ENCODE assay signal across 23 cellular contexts in genomic region chr14:74457511-74457910, GRCh38. TPM values are rescaled to one million over a fixed set of nuclear protein-coding genes. Genes with fewer than 3 reads are reported as not detected.
DNase-seq lines count a peak whose midpoint lies in the region; ATAC-seq, FAIRE-seq and TF ChIP-seq lines count a peak whose summit lies in the region.
"Had no signal": no experiment of that assay in that cellular context is flagged by ENCODE, and none has a peak within 500 bp of the region (broad histone marks: within the 10 kb centered on the region; RNA-seq: fewer than 3 reads in every experiment).

No MANE protein-coding gene starts in this region.

- ATAC-seq in GM18519 (IDR thresholded peaks at IDR 0.05; ENCODE audit: low FRiP score, unreplicated experiment) (no peak), HG03095 (IDR thresholded peaks at IDR 0.05; ENCODE audit: unreplicated experiment) (no peak)
- ATAC-seq: CD8-positive, alpha-beta T cell; GM12878; SK-N-SH treated with all-trans-retinoic acid at 6 μM for 48 hours had no signal

- H4K91ac ChIP-seq in H9 (ENCODE audit: insufficient read length, low read depth, low read length): no peak overlapping the region

- H3K9me3 ChIP-seq in H9 (ENCODE audit: control insufficient read depth, low read depth, low read length): no peaks in the 10 kb centered on the region
- H3K9me3 ChIP-seq in mammary epithelial cell (replicated peaks; ENCODE audit: insufficient read depth, low read length): no peaks in the 10 kb centered on the region
- H3K9me3 ChIP-seq: Peyer's patch had no signal

- H2BK15ac ChIP-seq in H9 (ENCODE audit: low read depth, low read length) (no peak overlapping the region), mesendoderm (replicated peaks; ENCODE audit: low read depth) (no peak overlapping the region)

- H3K27me3 ChIP-seq in H9 (ENCODE audit: insufficient read depth, low read length) (no peaks in the 10 kb centered on the region), mesendoderm (ENCODE audit: insufficient read depth, low read length, poor library complexity) (no peaks in the 10 kb centered on the region), mammary epithelial cell (ENCODE audit: insufficient read depth, low read length) (no peaks in the 10 kb centered on the region)
- H3K27me3 ChIP-seq: Peyer's patch had no signal

- H3K36me3 ChIP-seq in mesendoderm (ENCODE audit: control insufficient read depth, insufficient read depth, low read length) (no peaks in the 10 kb centered on the region), mammary epithelial cell (ENCODE audit: insufficient read depth, low read length) (no peaks in the 10 kb centered on the region)
- H3K36me3 ChIP-seq: Peyer's patch had no signal

- peaks cover 11 to 20% (median 16%) of the 10 kb centered on the region in 3 experiments; a peak in 6 of 7 replicates for H3K36me3 Mint-ChIP-seq in H9 (ENCODE audit: insufficient read depth in 1 of 3, low read depth in 3 of 3)
- H3K36me3 Mint-ChIP-seq: CD8-positive, alpha-beta T cell had no signal

- peaks cover 5 to 21% of the 10 kb centered on the region in 2 experiments for H3K4me1 Mint-ChIP-seq in H9

- H3K27ac ChIP-seq in H9 (ENCODE audit: insufficient read length, low read depth, low read length): no peak overlapping the region
- H3K27ac ChIP-seq in mesendoderm (ENCODE audit: low read depth, low read length): no peak overlapping the region
- H3K27ac ChIP-seq in mammary epithelial cell (ENCODE audit: insufficient read depth, low read depth, low read length): no peak overlapping the region
- H3K27ac ChIP-seq: KMS-11, Peyer's patch had no signal

- H3K27ac Mint-ChIP-seq in H9: peak overlapping the region in 2 of 3 experiments; percentile 20 to 62; a peak in 2 of 7 replicates
- H3K27ac Mint-ChIP-seq: CD8-positive, alpha-beta T cell; GM23338 had no signal

- H2BK5ac ChIP-seq in H9 (ENCODE audit: insufficient read length, low read length) (no peak overlapping the region), mesendoderm (ENCODE audit: low read length) (no peak overlapping the region)

- no peak overlapping the region for H3K18ac ChIP-seq in H9 (ENCODE audit: insufficient read length, low read depth, low read length)
- H3K18ac ChIP-seq in mesendoderm (ENCODE audit: low read length): no peak overlapping the region

- H3K9ac ChIP-seq in H9 (ENCODE audit: extremely low read depth, insufficient read length, low read length) (no peak overlapping the region), mesendoderm (ENCODE audit: low read length) (no peak overlapping the region), mammary epithelial cell (ENCODE audit: insufficient read depth, low read length) (no peak overlapping the region)
- H3K9ac ChIP-seq: KMS-11 had no signal

- H4K20me1 ChIP-seq in H9 (ENCODE audit: control insufficient read depth, insufficient read depth, insufficient read length) (no peaks in the 10 kb centered on the region), mammary epithelial cell (ENCODE audit: insufficient read depth, low read length) (no peaks in the 10 kb centered on the region)

- TF ChIP-seq CTCF in H9 (conservative IDR thresholded peaks at IDR 0.05): no peak
- TF ChIP-seq CTCF in mammary epithelial cell (conservative IDR thresholded peaks at IDR 0.05 in 1 of 2, IDR thresholded peaks at IDR 0.05 in 1 of 2; ENCODE audit: extremely low read depth in 1 of 2, insufficient read depth in 1 of 2, low read depth in 1 of 2, low read length in 2 of 2): no peak

- H3K9me3 Mint-ChIP-seq in H9: peaks cover 18 to 22% of the 10 kb centered on the region in 2 experiments

- peaks cover 3% of the 10 kb centered on the region for H3K27me3 Mint-ChIP-seq in H9 (ENCODE audit: low read depth)

- no TSS peak for BruUV-seq in mammary epithelial cell (replicated peaks; lab: Mats Ljungman, UMichigan)

- intact Hi-C loops in mammary epithelial cell (cut with micrococcal nuclease): no loop called here

- H2AK5ac ChIP-seq in H9 (ENCODE audit: insufficient read length, low read length): no peak overlapping the region
- H2AK5ac ChIP-seq in mesendoderm (ENCODE audit: low read length): no peak overlapping the region

- DNase-seq in D341Med (ENCODE audit: low spot score) (peak; percentile 69), H9 (no peak), NCI-H82 treated with DMSO at 0.1 percent for 48 hours (lab: John Stamatoyannopoulos, UW; ENCODE audit: unreplicated experiment) (peak; percentile 89), mesendoderm (no peak), H54 (ENCODE audit: insufficient read length, low spot score) (no peak), mammary epithelial cell (no peak)
- DNase-seq: C1 segment of cervical spinal cord; CD8-positive, alpha-beta T cell; IMR-90; NCI-H1105; NCI-H146; NCI-H2029; NCI-H748 treated with DMSO at 0.1 percent for 48 hours; Peyer's patch had no signal

- H2AFZ ChIP-seq in H9 (ENCODE audit: low read length) (no peak overlapping the region), mammary epithelial cell (ENCODE audit: low read depth, low read length) (no peak overlapping the region)
- H2AFZ ChIP-seq: GM23338 had no signal

- no peak for TF ChIP-seq POLR2A in H54 (IDR thresholded peaks at IDR 0.05; ENCODE audit: low read depth, low read length)

- no peak overlapping the region for H3K4me3 ChIP-seq in mesendoderm (ENCODE audit: low read length)
- no peak overlapping the region for H3K4me3 ChIP-seq in mammary epithelial cell (replicated peaks in 1 of 3; ENCODE audit: insufficient read depth in 1 of 3, low read depth in 2 of 3, low read length in 3 of 3)
- H3K4me3 ChIP-seq: GM12878, GM23338, Peyer's patch had no signal

- H3K4ac ChIP-seq in H9 (ENCODE audit: low read depth, low read length) (no peak overlapping the region), mesendoderm (ENCODE audit: low read depth, low read length) (no peak overlapping the region)

- WGBS in H9 (ENCODE audit: extremely low coverage, insufficient read length, low lambda C conversion rate): no CpG with 5 or more reads among the region's 4 CpGs
- WGBS in mesendoderm (ENCODE audit: extremely low coverage, insufficient coverage, low lambda C conversion rate): no CpG with 5 or more reads among the region's 4 CpGs
- 100% methylated on average over 3 of the region's 4 CpGs for WGBS in mammary epithelial cell (ENCODE audit: low coverage, missing lambda C conversion rate)

- H4K8ac ChIP-seq in H9 (replicated peaks; ENCODE audit: insufficient read length, low read depth, low read length) (no peak overlapping the region), mesendoderm (ENCODE audit: low read depth, low read length) (no peak overlapping the region)

- no peaks in the 10 kb centered on the region for H3K79me1 ChIP-seq in H9 (ENCODE audit: insufficient read depth, low read depth, low read length, poor library complexity, severe bottlenecking)
- H3K79me1 ChIP-seq in mesendoderm (ENCODE audit: low read length): no peaks in the 10 kb centered on the region

- in situ Hi-C loops in mammary epithelial cell (cut with MboI; ENCODE audit: low sequenced_read_pairs in 2 of 2): no loop called here

- H2BK12ac ChIP-seq in H9 (ENCODE audit: insufficient read length, low read depth, low read length): no peak overlapping the region

- H3K23me2 ChIP-seq in H9 (ENCODE audit: insufficient read length, low read depth, low read length, poor library complexity, severe bottlenecking): no peaks in the 10 kb centered on the region

- H3T11ph ChIP-seq in H9 (ENCODE audit: low read length): no peak overlapping the region

- no peak for FAIRE-seq in H54 (lab: Jason Lieb, UNC)
- FAIRE-seq: GM12878 had no signal

- H3K79me2 ChIP-seq in H9 (ENCODE audit: insufficient read depth, low read length): no peaks in the 10 kb centered on the region
- no peaks in the 10 kb centered on the region for H3K79me2 ChIP-seq in mesendoderm (ENCODE audit: control insufficient read depth, insufficient read depth, low read length)
- H3K79me2 ChIP-seq in mammary epithelial cell (ENCODE audit: insufficient read depth, low read length): no peaks in the 10 kb centered on the region

- no peak overlapping the region for H2BK20ac ChIP-seq in H9 (ENCODE audit: low read depth, low read length, poor library complexity, severe bottlenecking)

- CTCF ChIA-PET in mammary epithelial cell (lab: Charles Lee; ENCODE audit: low non-redundant PET): interaction anchor here (0.5 kb wide), 1 partner anchor 27 kb away, joined by 8 read pairs; no protein-coding TSS in a partner anchor

- H3K23ac ChIP-seq in H9 (ENCODE audit: insufficient read length, low read depth, low read length): no peak overlapping the region
- no peak overlapping the region for H3K23ac ChIP-seq in mesendoderm (ENCODE audit: low read length)

- H3K4me2 ChIP-seq in H9 (ENCODE audit: insufficient read depth, insufficient read length, low read length) (no peak overlapping the region), mesendoderm (ENCODE audit: low read length) (no peak overlapping the region), mammary epithelial cell (ENCODE audit: insufficient read depth, low read depth, low read length) (no peak overlapping the region)
- H3K4me2 ChIP-seq: GM23338, KMS-11 had no signal

- H3K14ac ChIP-seq in H9 (ENCODE audit: insufficient read depth, low read length): no peak overlapping the region

- dilution Hi-C loops in mammary epithelial cell (cut with HindIII; ENCODE audit: low sequenced_read_pairs): no loop called here

- H4K5ac ChIP-seq in H9 (ENCODE audit: insufficient read length, low read depth, low read length) (no peak overlapping the region), mesendoderm (ENCODE audit: low read length) (no peak overlapping the region)

- no peak overlapping the region for H3K56ac ChIP-seq in H9 (ENCODE audit: insufficient read length, low read depth, low read length)
- H3K56ac ChIP-seq in mesendoderm (ENCODE audit: low read length): peak overlapping the region; percentile 9

- H2BK120ac ChIP-seq in H9 (ENCODE audit: low read depth, low read length, poor library complexity, severe bottlenecking): no peak overlapping the region
- H2BK120ac ChIP-seq in mesendoderm (ENCODE audit: low read depth, low read length): no peak overlapping the region

- no peak overlapping the region for H3K4me3 Mint-ChIP-seq in H9
- H3K4me3 Mint-ChIP-seq: CD8-positive, alpha-beta T cell; GM23338 had no signal

- H3K4me1 ChIP-seq in H9 (ENCODE audit: insufficient read depth, low read length) (no peaks in the 10 kb centered on the region), mesendoderm (ENCODE audit: control insufficient read depth, low read depth, low read length) (no peaks in the 10 kb centered on the region), mammary epithelial cell (ENCODE audit: insufficient read depth, low read length) (no peaks in the 10 kb centered on the region)
- H3K4me1 ChIP-seq: Peyer's patch had no signal

RNA-seq across cellular contexts. Expression of gene SYNDIG1L, which starts 31.5 kb away (rescaled TPM):
- 0.22 and 0.33 TPM in 2 replicates for total RNA-seq in H9 (2021)
- polyA plus RNA-seq in mesendoderm (2013, experiment 1 of 2): 0.37 TPM
- 0.34 TPM for polyA plus RNA-seq in mesendoderm (2013, experiment 2 of 2)
- not detected for total RNA-seq in mammary epithelial cell
- polyA plus RNA-seq in mammary epithelial cell: not detected
- polyA minus RNA-seq in mammary epithelial cell: not detected
- total RNA-seq: A673; CD8-positive, alpha-beta T cell; GM12878; IMR-90; NCI-H460; OCI-LY7 had no signal
- polyA plus RNA-seq: IMR-90 had no signal

RNA-seq across cellular contexts. Expression of gene NPC2, which starts 35.6 kb away (rescaled TPM):
- total RNA-seq in H9 (2021) (133 and 137 TPM in 2 replicates), mammary epithelial cell (100 to 1,000 TPM; 248 to 347 TPM)
- polyA plus RNA-seq in mesendoderm (2013, experiment 1 of 2): 266 TPM
- 248 TPM for polyA plus RNA-seq in mesendoderm (2013, experiment 2 of 2)
- 466 TPM for polyA plus RNA-seq in mammary epithelial cell
- 327 TPM for polyA minus RNA-seq in mammary epithelial cell

RNA-seq across cellular contexts. Expression of gene ISCA2, which starts 36.1 kb away (rescaled TPM):
- 36.3 and 37.5 TPM in 2 replicates for total RNA-seq in H9 (2021)
- polyA plus RNA-seq in mesendoderm (2013, experiment 1 of 2): 36.8 TPM
- polyA plus RNA-seq in mesendoderm (2013, experiment 2 of 2): 34.3 TPM
- 10 to 100 TPM in 1 of 2 donors, 1 to 10 TPM in 1; 6.7 to 18.2 TPM for total RNA-seq in mammary epithelial cell
- 20.5 TPM for polyA plus RNA-seq in mammary epithelial cell
- polyA minus RNA-seq in mammary epithelial cell: not detected

Comparison
In these comparisons a context has a peak if more than half of its experiments do, and no peak if none do; other contexts are left out.
1. DNase-seq: peak in D341Med (single experiment) and NCI-H82 treated with DMSO at 0.1 percent for 48 hours (single experiment); none in H9 (single experiment), mesendoderm (single experiment), H54 (single experiment) and mammary epithelial cell (single experiment).